In the genomic region with DNA sequence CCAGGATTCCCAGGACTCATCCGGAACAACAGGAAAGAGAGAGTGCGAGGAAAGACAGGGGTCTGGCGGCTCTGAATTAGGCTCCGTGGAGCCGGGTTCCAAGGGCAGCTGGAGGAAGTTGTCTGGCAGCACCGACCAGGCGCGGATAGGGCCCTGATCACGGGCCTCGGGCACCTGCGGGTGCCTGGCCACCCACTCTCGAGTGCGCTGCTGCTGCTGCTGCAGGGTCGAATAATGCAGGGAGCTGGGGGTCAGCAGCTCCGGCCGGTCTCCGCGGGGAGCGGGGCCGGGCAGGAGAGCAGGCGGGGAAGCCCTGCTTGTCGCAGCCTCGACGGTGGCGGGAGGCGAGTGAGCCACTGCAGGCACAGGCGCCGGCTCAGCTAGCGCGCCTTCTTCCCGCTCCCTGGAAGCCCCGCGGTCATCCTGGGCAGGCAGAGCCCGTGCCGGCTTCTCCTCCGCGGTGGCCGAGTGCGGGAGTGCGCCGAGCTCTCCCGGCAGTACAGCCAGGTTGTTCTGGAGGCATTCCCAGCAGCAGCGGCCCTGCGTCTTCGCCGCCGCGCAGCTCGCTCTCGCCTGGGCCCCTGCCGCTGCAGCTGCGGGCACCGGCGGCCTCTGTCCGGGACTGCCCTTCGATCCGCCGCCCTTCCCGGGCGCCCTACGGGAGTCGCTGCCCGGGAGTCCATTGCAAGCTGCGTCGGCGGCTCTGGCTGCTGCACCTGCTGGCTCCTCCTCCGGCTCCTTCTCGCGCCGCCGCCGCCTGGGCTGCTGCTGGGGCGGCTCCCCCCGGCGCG, we compare ENCODE assay signal across 8 cellular contexts. TPM values are rescaled to one million over a fixed set of nuclear protein-coding genes. Genes with fewer than 3 reads are reported as not detected.
DNase-seq lines count a peak whose midpoint lies in the region; ATAC-seq and TF ChIP-seq lines count a peak whose summit lies in the region.

No MANE protein-coding gene starts in this region.

- H4K8ac ChIP-seq in mesendoderm (ENCODE audit: low read depth, low read length): no peak overlapping the region

- H3K9ac ChIP-seq in HCT116 (ENCODE audit: low read length) (peak overlapping the region; percentile 63), mesendoderm (ENCODE audit: low read length) (peak overlapping the region; percentile 15)

- H2AK5ac ChIP-seq in mesendoderm (ENCODE audit: low read length): no peak overlapping the region

- ATAC-seq in HCT116: peak; percentile 63

- DNase-seq in DMS53 treated with DMSO at 0.1 percent for 48 hours (lab: John Stamatoyannopoulos, UW; ENCODE audit: unreplicated experiment) (peak; percentile 14), HCT116 (ENCODE audit: low read depth, low spot score) (no peak), T-helper 1 cell (peak in 3 of 5 donors; percentile 11 to 24 (median 21)), mesendoderm (peak; percentile 74), thyroid gland (peak; percentile 68), NCI-H2107 (lab: John Stamatoyannopoulos, UW) (no peak), OCI-M2 (lab: John Stamatoyannopoulos, UW; ENCODE audit: unreplicated experiment) (no peak)

- no peaks in the 10 kb centered on the region for H3K79me2 ChIP-seq in HCT116 (ENCODE audit: insufficient read depth, low read length)
- H3K79me2 ChIP-seq in mesendoderm (ENCODE audit: control insufficient read depth, insufficient read depth, low read length): no peaks in the 10 kb centered on the region

- CTCF ChIA-PET in HCT116 (lab: Charles Lee): no interaction called here

- no peaks in the 10 kb centered on the region for H3K36me3 ChIP-seq in HCT116 (ENCODE audit: control insufficient read depth in 1 of 2, insufficient read depth in 2 of 2, low read length in 2 of 2)
- H3K36me3 ChIP-seq in ectodermal cell (ENCODE audit: control insufficient read depth, insufficient read depth, low read length): no peaks in the 10 kb centered on the region
- no peaks in the 10 kb centered on the region for H3K36me3 ChIP-seq in mesendoderm (ENCODE audit: control insufficient read depth, insufficient read depth, low read length)
- H3K36me3 ChIP-seq in thyroid gland: no peaks in the 10 kb centered on the region

- WGBS in ectodermal cell, 2 experiments: 3% methylated on average over 76 of the region's 76 CpGs
- WGBS in mesendoderm (ENCODE audit: extremely low coverage, insufficient coverage, low lambda C conversion rate): no CpG with 5 or more reads among the region's 76 CpGs
- 32 to 39% methylated on average over 3 to 11 of the region's 76 CpGs for WGBS in thyroid gland, 2 donors

- no peak overlapping the region for H2BK15ac ChIP-seq in mesendoderm (replicated peaks; ENCODE audit: low read depth)

- POLR2A ChIA-PET in HCT116 (lab: Charles Lee): no interaction called here

- H2BK120ac ChIP-seq in mesendoderm (ENCODE audit: low read depth, low read length): no peak overlapping the region

- peaks cover 3 to 15% of the 10 kb centered on the region in 2 experiments; a peak in 2 of 4 replicates for H3K4me1 ChIP-seq in HCT116 (ENCODE audit: control insufficient read depth in 1 of 2, insufficient read depth in 2 of 2, low read length in 2 of 2)
- no peaks in the 10 kb centered on the region for H3K4me1 ChIP-seq in ectodermal cell (ENCODE audit: control insufficient read depth, insufficient read depth, low read length)
- no peaks in the 10 kb centered on the region for H3K4me1 ChIP-seq in mesendoderm (ENCODE audit: control insufficient read depth, low read depth, low read length)
- H3K4me1 ChIP-seq in thyroid gland: peaks cover 6 to 18% of the 10 kb centered on the region in 2 donors

- RAD21 ChIA-PET in HCT116 (lab: Charles Lee; ENCODE audit: low non-redundant PET in 1 of 2, low total read pairs in 2 of 2, uncharacterized antibody in 2 of 2, unreplicated experiment in 2 of 2): no interaction called here

- no peaks in the 10 kb centered on the region for H3K27me3 ChIP-seq in HCT116 (ENCODE audit: insufficient read depth, low read length)
- H3K27me3 ChIP-seq in ectodermal cell (ENCODE audit: control insufficient read depth, insufficient read depth, low read length, poor library complexity, severe bottlenecking): peaks cover 70% of the 10 kb centered on the region
- H3K27me3 ChIP-seq in mesendoderm (ENCODE audit: insufficient read depth, low read length, poor library complexity): peaks cover 6% of the 10 kb centered on the region
- H3K27me3 ChIP-seq in thyroid gland: no peaks in the 10 kb centered on the region

- H3K27ac ChIP-seq in HCT116 (ENCODE audit: low read depth, low read length) (peak overlapping the region; percentile 69; the same call in 1 of the 2 replicates), ectodermal cell (ENCODE audit: insufficient read depth, low read depth, low read length, poor library complexity, severe bottlenecking) (no peak overlapping the region), mesendoderm (ENCODE audit: low read depth, low read length) (no peak overlapping the region), thyroid gland (peak overlapping the region in 2 of 3 donors; percentile 81 to 91)

- peak overlapping the region; percentile 97 for H3K4me2 ChIP-seq in HCT116 (ENCODE audit: low read length)
- H3K4me2 ChIP-seq in mesendoderm (ENCODE audit: low read length): peak overlapping the region; percentile 69

- no peak overlapping the region for H2AFZ ChIP-seq in HCT116 (ENCODE audit: low read depth, low read length, poor library complexity, severe bottlenecking)

- no peak for TF ChIP-seq CTCF in HCT116 (IDR thresholded peaks at IDR 0.05 in 2 of 3, conservative IDR thresholded peaks at IDR 0.05 in 1 of 3; ENCODE audit: borderline replicate concordance in 1 of 3, insufficient read depth in 1 of 3, low read depth in 2 of 3, low read length in 2 of 3)
- peak in 1 of 6 experiments; percentile 8 for TF ChIP-seq CTCF in thyroid gland (IDR thresholded peaks at IDR 0.05)

- H2BK5ac ChIP-seq in mesendoderm (ENCODE audit: low read length): no peak overlapping the region

- no peaks in the 10 kb centered on the region for H3K9me2 ChIP-seq in HCT116 (ENCODE audit: insufficient read depth)

- peak overlapping the region; percentile 73 for H3K56ac ChIP-seq in mesendoderm (ENCODE audit: low read length)

- H3K9me3 ChIP-seq in HCT116 (ENCODE audit: control insufficient read depth in 1 of 2, insufficient read depth in 1 of 2, low read depth in 1 of 2, low read length in 2 of 2): no peaks in the 10 kb centered on the region
- H3K9me3 ChIP-seq in ectodermal cell (ENCODE audit: control insufficient read depth, low read length): no peaks in the 10 kb centered on the region
- no peaks in the 10 kb centered on the region for H3K9me3 ChIP-seq in thyroid gland

- H3K4me3 ChIP-seq in HCT116 (replicated peaks in 1 of 2; ENCODE audit: low read depth in 1 of 2, low read length in 2 of 2): peak overlapping the region; percentile 63 to 75
- peak overlapping the region; percentile 29 for H3K4me3 ChIP-seq in ectodermal cell (ENCODE audit: insufficient read depth, low read depth, low read length)
- H3K4me3 ChIP-seq in mesendoderm (ENCODE audit: low read length): no peak overlapping the region
- H3K4me3 ChIP-seq in thyroid gland (replicated peaks in 1 of 3): peak overlapping the region; percentile 63 to 71 (median 68)

- H3K23ac ChIP-seq in mesendoderm (ENCODE audit: low read length): no peak overlapping the region

- TF ChIP-seq POLR2A in HCT116 (IDR thresholded peaks at IDR 0.05; ENCODE audit: borderline replicate concordance, extremely low read depth, insufficient read depth, insufficient read length) (no peak), thyroid gland (IDR thresholded peaks at IDR 0.05) (no peak)

- no TSS peak for BruUV-seq in HCT116 (replicated peaks; lab: Mats Ljungman, UMichigan)

- intact Hi-C loops in HCT116 (cut with micrococcal nuclease): loop anchor here (5.0 kb wide), 2 partner anchors 50 to 115 kb away; partner anchors contain the start of gene SEPTIN11
- intact Hi-C loops in thyroid gland (cut with DNase I): no loop called here

- peak overlapping the region; percentile 47 for H3K18ac ChIP-seq in mesendoderm (ENCODE audit: low read length)

- no peaks in the 10 kb centered on the region for H4K20me1 ChIP-seq in HCT116 (ENCODE audit: insufficient read depth)

- no peak for TF ChIP-seq RAD21 in HCT116 (IDR thresholded peaks at IDR 0.05; ENCODE audit: low read depth)

- no peak overlapping the region for H4K5ac ChIP-seq in mesendoderm (ENCODE audit: low read length)

- no peaks in the 10 kb centered on the region for H3K79me1 ChIP-seq in mesendoderm (ENCODE audit: low read length)

- no peak overlapping the region for H3K4ac ChIP-seq in mesendoderm (ENCODE audit: low read depth, low read length)

TF ChIP-seq in HCT116, 20 proteins besides CTCF, POLR2A, EP300 and RAD21 (continues in another document):
- TF ChIP-seq JUND (IDR thresholded peaks at IDR 0.05): no peak
- TF ChIP-seq EZH2phosphoT487 (IDR thresholded peaks at IDR 0.05; ENCODE audit: borderline replicate concordance): no peak
- TF ChIP-seq TCF7L2 (IDR thresholded peaks at IDR 0.05; ENCODE audit: borderline replicate concordance, extremely low read depth, insufficient read depth, insufficient read length): no peak
- TF ChIP-seq CBX3 (IDR thresholded peaks at IDR 0.05; ENCODE audit: low read depth): no peak
- no peak for TF ChIP-seq FOSL1 (IDR thresholded peaks at IDR 0.05; ENCODE audit: low read depth)
- TF ChIP-seq EGR1 (IDR thresholded peaks at IDR 0.05; ENCODE audit: low read depth): no peak
- no peak for TF ChIP-seq ATF3 (IDR thresholded peaks at IDR 0.05)

RNA-seq across cellular contexts. Expression of gene SOWAHB, which starts 1.0 kb away (rescaled TPM):
- total RNA-seq in HCT116 (2021; ENCODE audit: unreplicated experiment): 3.0 TPM
- 2.5 and 2.6 TPM in 2 replicates for polyA plus RNA-seq in HCT116 (2012)
- polyA plus RNA-seq in ectodermal cell (2013, experiment 1 of 4): 0.24 TPM
- polyA plus RNA-seq in ectodermal cell (2013, experiment 2 of 4): 0.34 TPM
- polyA plus RNA-seq in ectodermal cell (2013, experiment 3 of 4): 0.21 TPM
- 0.20 TPM for polyA plus RNA-seq in ectodermal cell (2013, experiment 4 of 4)
- 0.20 TPM for polyA plus RNA-seq in mesendoderm (2013, experiment 1 of 2)
- 0.15 TPM for polyA plus RNA-seq in mesendoderm (2013, experiment 2 of 2)
- total RNA-seq in thyroid gland: 1 to 10 TPM; 5.1 to 8.2 (median 6.9) TPM

RNA-seq across cellular contexts. Expression of gene SEPTIN11, which starts 52.6 kb away (rescaled TPM):
- total RNA-seq in HCT116 (2021; ENCODE audit: unreplicated experiment) (94.4 TPM), thyroid gland (100 to 1,000 TPM in 1 of 4 donors, 10 to 100 TPM in 3; 39.6 to 207 (median 69.1) TPM)
- polyA plus RNA-seq in HCT116 (2012): 22.7 and 27.8 TPM in 2 replicates
- 139 TPM for polyA plus RNA-seq in ectodermal cell (2013, experiment 1 of 4)
- polyA plus RNA-seq in ectodermal cell (2013, experiment 2 of 4): 146 TPM
- polyA plus RNA-seq in ectodermal cell (2013, experiment 3 of 4): 104 TPM
- polyA plus RNA-seq in ectodermal cell (2013, experiment 4 of 4): 114 TPM
- polyA plus RNA-seq in mesendoderm (2013, experiment 1 of 2): 142 TPM
- 163 TPM for polyA plus RNA-seq in mesendoderm (2013, experiment 2 of 2)

Comparison
In these comparisons a context has a peak if more than half of its experiments do, and no peak if none do; other contexts are left out.
1. DNase-seq: peak in DMS53 treated with DMSO at 0.1 percent for 48 hours (single experiment), T-helper 1 cell (3 of 5), mesendoderm (single experiment) and thyroid gland (2 of 2); none in HCT116 (single experiment), NCI-H2107 (single experiment) and OCI-M2 (single experiment).
2. H3K27ac ChIP-seq: peak in HCT116 (single experiment) and thyroid gland (2 of 3); none in ectodermal cell (single experiment) and mesendoderm (single experiment).